Comparison of ENCODE assay signal across 17 cellular contexts in genomic region chr2:154507186-154507585, GRCh38.
A peak's percentile ranks its signal among the peaks of the same experiment; 100 is the strongest.
DNase-seq lines count a peak whose midpoint lies in the region; ATAC-seq and TF ChIP-seq lines count a peak whose summit lies in the region.
"Had no signal": no experiment of that assay in that cellular context is flagged by ENCODE, and none has a peak within 500 bp of the region (broad histone marks: within the 10 kb centered on the region; RNA-seq: fewer than 3 reads in every experiment).

No MANE protein-coding gene starts in this region.

- H3K27ac ChIP-seq in H9 (ENCODE audit: insufficient read length, low read depth, low read length) (no peak overlapping the region), OCI-LY7 (ENCODE audit: low read depth, low read length, poor library complexity, severe bottlenecking) (no peak overlapping the region)
- H3K27ac ChIP-seq: lower lobe of right lung, ovary, skin epidermis had no signal

- H3K4me1 Mint-ChIP-seq in H9: peaks cover 5 to 11% of the 10 kb centered on the region in 2 experiments; a peak in 2 of 4 replicates
- H3K4me1 Mint-ChIP-seq in nephron progenitor cell: peaks cover 4% of the 10 kb centered on the region

- H2AK5ac ChIP-seq in H9 (ENCODE audit: insufficient read length, low read length): no peak overlapping the region

- no TSS peak for BruUV-seq in OCI-LY7 (replicated peaks; lab: Mats Ljungman, UMichigan)

- no peak overlapping the region for H4K5ac ChIP-seq in H9 (ENCODE audit: insufficient read length, low read depth, low read length)

- H3K4me1 ChIP-seq in H9 (ENCODE audit: insufficient read depth, low read length) (no peaks in the 10 kb centered on the region), OCI-LY7 (ENCODE audit: insufficient read depth, low read length, poor library complexity, severe bottlenecking) (no peaks in the 10 kb centered on the region)
- H3K4me1 ChIP-seq: lower lobe of right lung had no signal

- no CpG with 5 or more reads among the region's 2 CpGs for WGBS in H9 (ENCODE audit: extremely low coverage, insufficient read length, low lambda C conversion rate)

- H3K4me3 Mint-ChIP-seq in H9: no peak overlapping the region
- no peak overlapping the region for H3K4me3 Mint-ChIP-seq in nephron progenitor cell

- peaks cover 0 to 7% (median 5%) of the 10 kb centered on the region in 3 experiments; a peak in 1 of 7 replicates for H3K36me3 Mint-ChIP-seq in H9 (ENCODE audit: insufficient read depth in 1 of 3, low read depth in 3 of 3)
- no peaks in the 10 kb centered on the region for H3K36me3 Mint-ChIP-seq in nephron progenitor cell (ENCODE audit: low read depth)

- H3K4me2 ChIP-seq in H9 (ENCODE audit: insufficient read depth, insufficient read length, low read length) (no peak overlapping the region), OCI-LY7 (ENCODE audit: low read length) (no peak overlapping the region)

- H3K23me2 ChIP-seq in H9 (ENCODE audit: insufficient read length, low read depth, low read length, poor library complexity, severe bottlenecking): no peaks in the 10 kb centered on the region

- no peaks in the 10 kb centered on the region for H3K79me1 ChIP-seq in H9 (ENCODE audit: insufficient read depth, low read depth, low read length, poor library complexity, severe bottlenecking)

- no peak overlapping the region for H3K14ac ChIP-seq in H9 (ENCODE audit: insufficient read depth, low read length)

- no peak overlapping the region for H2AFZ ChIP-seq in H9 (ENCODE audit: low read length)
- no peak overlapping the region for H2AFZ ChIP-seq in OCI-LY7 (ENCODE audit: low read length)

- POLR2A ChIA-PET in OCI-LY7 (lab: Charles Lee): no interaction called here

- no peak overlapping the region for H4K8ac ChIP-seq in H9 (replicated peaks; ENCODE audit: insufficient read length, low read depth, low read length)

- intact Hi-C loops in OCI-LY7 (cut with micrococcal nuclease; ENCODE audit: unreplicated experiment): no loop called here

- no peak overlapping the region for H3K56ac ChIP-seq in H9 (ENCODE audit: insufficient read length, low read depth, low read length)

- H3K27ac Mint-ChIP-seq in H9 (no peak overlapping the region), nephron progenitor cell (no peak overlapping the region)

- CTCF ChIA-PET in OCI-LY7 (lab: Charles Lee; ENCODE audit: unreplicated experiment): no interaction called here

- H3K23ac ChIP-seq in H9 (ENCODE audit: insufficient read length, low read depth, low read length): no peak overlapping the region

- H3K9ac ChIP-seq in H9 (ENCODE audit: extremely low read depth, insufficient read length, low read length): no peak overlapping the region

- TF ChIP-seq CTCF in GM12864 (IDR thresholded peaks at IDR 0.05; ENCODE audit: low read depth, low read length, missing control alignments) (peak; percentile 15), H9 (conservative IDR thresholded peaks at IDR 0.05) (peak; percentile 52; the same call in 2 of the 3 replicates), OCI-LY7 (conservative IDR thresholded peaks at IDR 0.05; ENCODE audit: low read length) (0 out of 2 replicates have a peak, but pooled peaks have one; percentile 16), kidney epithelial cell (IDR thresholded peaks at IDR 0.05; ENCODE audit: insufficient read depth, low read length, poor library complexity, severe bottlenecking) (peak; percentile 28), nephron progenitor cell (IDR thresholded peaks at IDR 0.05) (no peak)

- no peak overlapping the region for H2BK120ac ChIP-seq in H9 (ENCODE audit: low read depth, low read length, poor library complexity, severe bottlenecking)

- DNase-seq in GM12864 (ENCODE audit: low read depth) (no peak), H9 (no peak), OCI-LY7 (ENCODE audit: low spot score) (no peak), kidney epithelial cell (ENCODE audit: low read depth) (no peak), nephron progenitor cell (no peak), HPDE6-E6E7 (ENCODE audit: extremely low spot score) (no peak)
- DNase-seq: activated CD4-positive, alpha-beta T cell treated with anti-CD3 and anti-CD28 coated beads for 48 hours; aorta; cerebellar nuclear complex; effector CD8-positive, alpha-beta T cell; lower lobe of right lung; NCI-H2081; NCI-H774; ovary; stimulated activated CD4-positive, alpha-beta T cell treated with anti-CD3 and anti-CD28 coated beads, Interleukin-4, amount 100 ng/mL, for 1 hour had no signal

- no peak overlapping the region for H2BK15ac ChIP-seq in H9 (ENCODE audit: low read depth, low read length)

- no peak overlapping the region for H3K4me3 ChIP-seq in GM12864 (ENCODE audit: low read depth, low read length)
- no peak overlapping the region for H3K4me3 ChIP-seq in OCI-LY7 (ENCODE audit: low read depth, low read length, poor library complexity, severe bottlenecking)
- no peak overlapping the region for H3K4me3 ChIP-seq in kidney epithelial cell (ENCODE audit: low read depth, low read length)
- H3K4me3 ChIP-seq: lower lobe of right lung, ovary, skin epidermis had no signal

- ATAC-seq in HG03460 (IDR thresholded peaks at IDR 0.05; ENCODE audit: unreplicated experiment): no peak
- ATAC-seq: lower lobe of right lung had no signal

- no peak overlapping the region for H2BK20ac ChIP-seq in H9 (ENCODE audit: low read depth, low read length, poor library complexity, severe bottlenecking)

- no peaks in the 10 kb centered on the region for H3K27me3 ChIP-seq in H9 (ENCODE audit: insufficient read depth, low read length)
- H3K27me3 ChIP-seq in kidney epithelial cell (ENCODE audit: control insufficient read depth, insufficient read depth, low read length): no peaks in the 10 kb centered on the region

- H2BK5ac ChIP-seq in H9 (ENCODE audit: insufficient read length, low read length): no peak overlapping the region

- H3K9me3 ChIP-seq in H9 (ENCODE audit: control insufficient read depth, low read depth, low read length) (no peaks in the 10 kb centered on the region), OCI-LY7 (ENCODE audit: low read length) (no peaks in the 10 kb centered on the region)
- H3K9me3 ChIP-seq: lower lobe of right lung, ovary had no signal

- no peak overlapping the region for H2BK12ac ChIP-seq in H9 (ENCODE audit: insufficient read length, low read depth, low read length)

- H3K36me3 ChIP-seq in OCI-LY7 (ENCODE audit: insufficient read depth, low read length): no peaks in the 10 kb centered on the region
- no peaks in the 10 kb centered on the region for H3K36me3 ChIP-seq in kidney epithelial cell (ENCODE audit: control insufficient read depth, insufficient read depth, low read length)
- H3K36me3 ChIP-seq: lower lobe of right lung, ovary had no signal

- no peak overlapping the region for H3T11ph ChIP-seq in H9 (ENCODE audit: low read length)

- no peak overlapping the region for H3K18ac ChIP-seq in H9 (ENCODE audit: insufficient read length, low read depth, low read length)

- no peak overlapping the region for H4K91ac ChIP-seq in H9 (ENCODE audit: insufficient read length, low read depth, low read length)

- no peak overlapping the region for H3K4ac ChIP-seq in H9 (ENCODE audit: low read depth, low read length)

- H3K79me2 ChIP-seq in H9 (ENCODE audit: insufficient read depth, low read length): no peaks in the 10 kb centered on the region
- H3K79me2 ChIP-seq in OCI-LY7 (ENCODE audit: insufficient read depth, low read depth, low read length): no peaks in the 10 kb centered on the region

- H4K20me1 ChIP-seq in H9 (ENCODE audit: control insufficient read depth, insufficient read depth, insufficient read length) (no peaks in the 10 kb centered on the region), OCI-LY7 (ENCODE audit: insufficient read depth, low read length) (no peaks in the 10 kb centered on the region)

- no peaks in the 10 kb centered on the region for H3K9me2 ChIP-seq in OCI-LY7 (ENCODE audit: insufficient read depth, low read length)

- H3K27me3 Mint-ChIP-seq in H9 (ENCODE audit: low read depth) (no peaks in the 10 kb centered on the region), nephron progenitor cell (ENCODE audit: low read depth, poor library complexity) (peaks cover 3% of the 10 kb centered on the region)

- H3K9me3 Mint-ChIP-seq in H9: peaks cover 3 to 4% of the 10 kb centered on the region in 2 experiments; a peak in 3 of 5 replicates
- no peaks in the 10 kb centered on the region for H3K9me3 Mint-ChIP-seq in nephron progenitor cell
